16 cellular contexts compared by ENCODE assay signal in the genomic region with DNA sequence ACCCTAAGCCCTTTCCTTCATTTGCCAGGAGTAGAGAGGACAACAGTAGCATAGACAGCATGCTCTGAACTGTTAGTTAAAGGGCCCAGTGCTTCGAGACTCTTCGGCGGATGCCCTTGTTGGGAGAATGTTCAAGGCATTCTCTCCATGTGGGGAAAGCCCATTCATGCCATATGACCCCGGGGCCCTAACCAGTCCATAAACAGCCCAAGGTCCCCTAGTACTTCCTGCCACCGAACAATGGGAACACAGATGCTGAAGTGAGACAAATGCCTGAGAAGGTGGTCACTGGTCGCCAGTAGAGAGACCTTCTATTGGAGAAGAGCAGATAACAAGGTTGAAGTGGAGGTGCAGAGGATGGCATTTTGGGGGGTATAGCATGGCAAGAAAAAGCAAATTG.
DNase-seq lines count a peak whose midpoint lies in the region; ATAC-seq, FAIRE-seq and TF ChIP-seq lines count a peak whose summit lies in the region.
"Had no signal": no experiment of that assay in that cellular context is flagged by ENCODE, and none has a peak within 500 bp of the region (broad histone marks: within the 10 kb centered on the region; RNA-seq: fewer than 3 reads in every experiment).

No MANE protein-coding gene starts in this region.

- DNase-seq in activated naive CD8-positive, alpha-beta T cell treated with anti-CD3 and anti-CD28 coated beads for 36 hours = no peak
- DNase-seq in activated T-helper 1 cell treated with anti-CD3 and anti-CD28 coated beads, Interleukin-12 subunit alpha, Interleukin-12 subunit beta, Interleukin-2, Interleukin-4 antibody, amounts not matched to agents 30 ng/mL and 10 ng/mL and 1 ng/mL, durations not matched to agents 14 hours and 24 hours and 36 hours (ENCODE audit: low spot score) = no peak
- peak; percentile 36 to 50 for DNase-seq in lung microvascular endothelial cell (ENCODE audit: low read depth in 2 of 2)
- DNase-seq in D721Med (ENCODE audit: insufficient read length, low spot score) = no peak
- no peak for DNase-seq in NCI-H1694 (lab: John Stamatoyannopoulos, UW)
- DNase-seq: EL; NCI-H1092; NCI-H1694 treated with DMSO at 0.1 percent for 48 hours; NCI-H69; NK-92 treated with Interleukin-12 subunit alpha and Interleukin-12 subunit beta, amount 100 ng/mL, for 24 hours; OCI-M1 had no signal

- H3K4me1 Mint-ChIP-seq in activated naive CD8-positive, alpha-beta T cell (ENCODE audit: low read depth) = peaks cover 48% of the 10 kb centered on the region
- H3K4me1 Mint-ChIP-seq in activated naive CD8-positive, alpha-beta T cell treated with anti-CD3 and anti-CD28 coated beads for 36 hours = peaks cover 28% of the 10 kb centered on the region
- H3K4me1 Mint-ChIP-seq in activated T-helper 1 cell treated with anti-CD3 and anti-CD28 coated beads, Interleukin-12 subunit alpha, Interleukin-12 subunit beta, Interleukin-2, Interleukin-4 antibody, amounts not matched to agents 30 ng/mL and 10 ng/mL and 1 ng/mL, durations not matched to agents 14 hours and 24 hours and 36 hours (ENCODE audit: low read depth) = peaks cover 34% of the 10 kb centered on the region
- H3K4me1 Mint-ChIP-seq in stimulated activated memory B cell treated with anti-CD40 and anti-IgM and Interleukin-4, amounts not matched to agents 10 μg/mL and 1 μg/mL and 100 μg/mL, for 72 hours = peaks cover 41% of the 10 kb centered on the region

- no peak for ATAC-seq in stimulated activated memory B cell treated with anti-CD40 and anti-IgM and Interleukin-4, amounts not matched to agents 10 μg/mL and 1 μg/mL and 100 μg/mL, for 72 hours
- ATAC-seq in HG02610 (IDR thresholded peaks at IDR 0.05; ENCODE audit: unreplicated experiment) = no peak
- ATAC-seq: A549, HepG2 had no signal

- H3K36me3 Mint-ChIP-seq in activated naive CD8-positive, alpha-beta T cell = peaks cover 23% of the 10 kb centered on the region
- H3K36me3 Mint-ChIP-seq in activated naive CD8-positive, alpha-beta T cell treated with anti-CD3 and anti-CD28 coated beads for 36 hours = peaks cover 47% of the 10 kb centered on the region
- H3K36me3 Mint-ChIP-seq in activated T-helper 1 cell treated with anti-CD3 and anti-CD28 coated beads, Interleukin-12 subunit alpha, Interleukin-12 subunit beta, Interleukin-2, Interleukin-4 antibody, amounts not matched to agents 30 ng/mL and 10 ng/mL and 1 ng/mL, durations not matched to agents 14 hours and 24 hours and 36 hours (ENCODE audit: low read depth) = peaks cover 54% of the 10 kb centered on the region
- peaks cover 78% of the 10 kb centered on the region for H3K36me3 Mint-ChIP-seq in stimulated activated memory B cell treated with anti-CD40 and anti-IgM and Interleukin-4, amounts not matched to agents 10 μg/mL and 1 μg/mL and 100 μg/mL, for 72 hours

- no peak for TF ChIP-seq CTCF in D721Med (IDR thresholded peaks at IDR 0.05; ENCODE audit: insufficient read depth, missing control alignments)

- H3K27me3 Mint-ChIP-seq in activated naive CD8-positive, alpha-beta T cell = no peaks in the 10 kb centered on the region
- no peaks in the 10 kb centered on the region for H3K27me3 Mint-ChIP-seq in activated naive CD8-positive, alpha-beta T cell treated with anti-CD3 and anti-CD28 coated beads for 36 hours
- no peaks in the 10 kb centered on the region for H3K27me3 Mint-ChIP-seq in activated T-helper 1 cell treated with anti-CD3 and anti-CD28 coated beads, Interleukin-12 subunit alpha, Interleukin-12 subunit beta, Interleukin-2, Interleukin-4 antibody, amounts not matched to agents 30 ng/mL and 10 ng/mL and 1 ng/mL, durations not matched to agents 14 hours and 24 hours and 36 hours (ENCODE audit: insufficient read depth)
- no peaks in the 10 kb centered on the region for H3K27me3 Mint-ChIP-seq in stimulated activated memory B cell treated with anti-CD40 and anti-IgM and Interleukin-4, amounts not matched to agents 10 μg/mL and 1 μg/mL and 100 μg/mL, for 72 hours

- no peak overlapping the region for H3K4me3 Mint-ChIP-seq in activated naive CD8-positive, alpha-beta T cell
- H3K4me3 Mint-ChIP-seq in activated naive CD8-positive, alpha-beta T cell treated with anti-CD3 and anti-CD28 coated beads for 36 hours = no peak overlapping the region
- H3K4me3 Mint-ChIP-seq in activated T-helper 1 cell treated with anti-CD3 and anti-CD28 coated beads, Interleukin-12 subunit alpha, Interleukin-12 subunit beta, Interleukin-2, Interleukin-4 antibody, amounts not matched to agents 30 ng/mL and 10 ng/mL and 1 ng/mL, durations not matched to agents 14 hours and 24 hours and 36 hours = no peak overlapping the region
- no peak overlapping the region for H3K4me3 Mint-ChIP-seq in stimulated activated memory B cell treated with anti-CD40 and anti-IgM and Interleukin-4, amounts not matched to agents 10 μg/mL and 1 μg/mL and 100 μg/mL, for 72 hours

- H3K27ac Mint-ChIP-seq in activated naive CD8-positive, alpha-beta T cell = peak overlapping the region; percentile 47
- no peak overlapping the region for H3K27ac Mint-ChIP-seq in activated naive CD8-positive, alpha-beta T cell treated with anti-CD3 and anti-CD28 coated beads for 36 hours
- H3K27ac Mint-ChIP-seq in activated T-helper 1 cell treated with anti-CD3 and anti-CD28 coated beads, Interleukin-12 subunit alpha, Interleukin-12 subunit beta, Interleukin-2, Interleukin-4 antibody, amounts not matched to agents 30 ng/mL and 10 ng/mL and 1 ng/mL, durations not matched to agents 14 hours and 24 hours and 36 hours = peak overlapping the region; percentile 50
- peak overlapping the region; percentile 4 for H3K27ac Mint-ChIP-seq in stimulated activated memory B cell treated with anti-CD40 and anti-IgM and Interleukin-4, amounts not matched to agents 10 μg/mL and 1 μg/mL and 100 μg/mL, for 72 hours

- no peak for FAIRE-seq in D721Med (lab: Jason Lieb, UNC)
- FAIRE-seq: A549, HepG2 had no signal

- no peaks in the 10 kb centered on the region for H3K9me3 Mint-ChIP-seq in activated naive CD8-positive, alpha-beta T cell (ENCODE audit: low read depth)
- no peaks in the 10 kb centered on the region for H3K9me3 Mint-ChIP-seq in activated naive CD8-positive, alpha-beta T cell treated with anti-CD3 and anti-CD28 coated beads for 36 hours
- no peaks in the 10 kb centered on the region for H3K9me3 Mint-ChIP-seq in activated T-helper 1 cell treated with anti-CD3 and anti-CD28 coated beads, Interleukin-12 subunit alpha, Interleukin-12 subunit beta, Interleukin-2, Interleukin-4 antibody, amounts not matched to agents 30 ng/mL and 10 ng/mL and 1 ng/mL, durations not matched to agents 14 hours and 24 hours and 36 hours
- H3K9me3 Mint-ChIP-seq in stimulated activated memory B cell treated with anti-CD40 and anti-IgM and Interleukin-4, amounts not matched to agents 10 μg/mL and 1 μg/mL and 100 μg/mL, for 72 hours = no peaks in the 10 kb centered on the region

- intact Hi-C loops in activated T-helper 1 cell treated with anti-CD3 and anti-CD28 coated beads, Interleukin-12 subunit alpha, Interleukin-12 subunit beta, Interleukin-2, Interleukin-4 antibody, amounts not matched to agents 30 ng/mL and 10 ng/mL and 1 ng/mL, durations not matched to agents 14 hours and 24 hours and 36 hours (cut with micrococcal nuclease) = no loop called here

Comparison
In these comparisons a context has a peak if more than half of its experiments do, and no peak if none do; other contexts are left out.
1. DNase-seq: peak in lung microvascular endothelial cell (2 of 2); none in activated naive CD8-positive, alpha-beta T cell treated with anti-CD3 and anti-CD28 coated beads for 36 hours (single experiment), activated T-helper 1 cell treated with anti-CD3 and anti-CD28 coated beads, Interleukin-12 subunit alpha, Interleukin-12 subunit beta, Interleukin-2, Interleukin-4 antibody, amounts not matched to agents 30 ng/mL and 10 ng/mL and 1 ng/mL, durations not matched to agents 14 hours and 24 hours and 36 hours (single experiment), D721Med (single experiment) and NCI-H1694 (single experiment).